In the genomic region with DNA sequence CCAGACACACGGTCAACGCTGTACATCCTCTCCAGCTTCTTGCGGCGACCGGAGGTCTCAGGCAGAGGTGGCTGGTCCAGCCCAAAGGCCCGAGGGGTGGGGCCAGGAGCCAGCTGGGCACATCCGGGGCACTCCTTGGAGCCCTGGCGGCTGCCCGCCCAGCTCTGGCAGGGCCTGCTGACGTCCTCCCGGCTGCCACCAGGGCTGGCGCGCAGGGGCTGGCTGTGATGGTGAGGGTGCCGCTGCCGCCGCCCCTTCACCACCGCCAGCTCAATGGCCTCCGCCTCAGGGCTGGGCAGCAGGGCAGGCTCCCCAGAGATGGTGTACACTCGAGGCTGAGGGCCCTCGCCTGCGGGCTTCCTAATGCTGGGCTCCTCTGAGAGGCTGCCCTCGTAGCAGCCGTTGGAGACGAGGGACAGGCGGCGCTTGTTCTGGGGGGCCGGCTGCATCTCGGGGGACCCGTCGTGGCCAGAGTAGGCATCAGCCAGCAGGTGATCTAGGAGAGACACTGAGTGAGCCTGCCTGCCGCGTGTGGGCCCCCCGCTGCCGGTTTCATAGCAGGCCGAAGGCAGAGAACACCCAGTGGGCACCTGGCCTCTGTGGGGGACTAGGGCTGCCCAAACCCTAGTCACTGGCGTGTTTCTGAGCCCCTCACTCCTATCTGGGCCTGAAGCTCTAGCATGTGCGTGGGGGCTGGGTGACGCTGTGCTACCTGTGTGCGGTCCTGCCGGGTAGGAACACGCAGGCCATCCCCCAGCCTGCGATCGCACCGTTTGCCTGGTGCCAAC, we compare ENCODE assay signal across 9 cellular contexts. TPM values are rescaled to one million over a fixed set of nuclear protein-coding genes. Genes with fewer than 3 reads are reported as not detected.
A peak's percentile ranks its signal among the peaks of the same experiment; 100 is the strongest.
DNase-seq lines count a peak whose midpoint lies in the region; ATAC-seq, FAIRE-seq and TF ChIP-seq lines count a peak whose summit lies in the region.
"Had no signal": no experiment of that assay in that cellular context is flagged by ENCODE, and none has a peak within 500 bp of the region (broad histone marks: within the 10 kb centered on the region; RNA-seq: fewer than 3 reads in every experiment).

No MANE protein-coding gene starts in this region.

- H3K36me3 ChIP-seq in HAP-1 (replicated peaks), result peaks cover 46% of the 10 kb centered on the region

- FAIRE-seq in HTR-8/SVneo (lab: Jason Lieb, UNC), result no peak

- H3K4me1 ChIP-seq in HAP-1, result peaks cover 10% of the 10 kb centered on the region

- CTCF ChIA-PET in activated CD8-positive, alpha-beta T cell treated with anti-CD3 and anti-CD28 coated beads, Interleukin-2, amount 10 ng/mL, durations not matched to agents 7 days and 5 days (lab: Charles Lee), result interaction anchor here (1.2 kb wide), 1 partner anchor 35 kb away, joined by 4 read pairs; a partner anchor contains a TSS

- peaks cover 2% of the 10 kb centered on the region; the same call in 1 of the 2 replicates for H3K9me3 ChIP-seq in HAP-1

- POLR2A ChIA-PET in activated CD8-positive, alpha-beta T cell treated with anti-CD3 and anti-CD28 coated beads, Interleukin-2, amount 10 ng/mL, durations not matched to agents 7 days and 5 days (lab: Charles Lee), result no interaction called here

- in situ Hi-C loops in HAP-1 (cut with MboI; ENCODE audit: low sequenced_read_pairs), result no loop called here

- no peak for ATAC-seq in activated CD8-positive, alpha-beta T cell treated with anti-CD3 and anti-CD28 coated beads, Interleukin-2, amount 10 ng/mL, durations not matched to agents 7 days and 5 days
- ATAC-seq in sciatic nerve, result no peak
- ATAC-seq in HG03097 (IDR thresholded peaks at IDR 0.05; ENCODE audit: low FRiP score, unreplicated experiment), result no peak
- ATAC-seq: activated CD8-positive, alpha-beta memory T cell treated with anti-CD3 and anti-CD28 coated beads, Interleukin-2, amount 10 ng/mL, durations not matched to agents 7 days and 5 days had no signal

- H3K9me3 Mint-ChIP-seq in activated CD8-positive, alpha-beta T cell treated with anti-CD3 and anti-CD28 coated beads, Interleukin-2, amount 10 ng/mL, durations not matched to agents 7 days and 5 days (ENCODE audit: insufficient read depth), result no peaks in the 10 kb centered on the region
- H3K9me3 Mint-ChIP-seq in glutamatergic neuron (ENCODE audit: unreplicated experiment), result peaks cover 1% of the 10 kb centered on the region

- peaks cover 24% of the 10 kb centered on the region for H3K36me3 Mint-ChIP-seq in activated CD8-positive, alpha-beta T cell treated with anti-CD3 and anti-CD28 coated beads, Interleukin-2, amount 10 ng/mL, durations not matched to agents 7 days and 5 days (ENCODE audit: low read depth)
- no peaks in the 10 kb centered on the region for H3K36me3 Mint-ChIP-seq in glutamatergic neuron (ENCODE audit: unreplicated experiment)

- intact Hi-C loops in sciatic nerve (cut with DNase I), result no loop called here

- DNase-seq in HAP-1 (ENCODE audit: low spot score in 2 of 2) (no peak), glutamatergic neuron (peak; percentile 16), sciatic nerve (ENCODE audit: low spot score) (peak; percentile 63), GM20000 (ENCODE audit: low spot score) (no peak), HTR-8/SVneo (ENCODE audit: insufficient read length, low spot score) (no peak)
- no peak for DNase-seq in activated CD8-positive, alpha-beta T cell treated with anti-CD3 and anti-CD28 coated beads, Interleukin-2, amount 10 ng/mL, durations not matched to agents 7 days and 5 days
- DNase-seq in stimulated activated CD4-positive, alpha-beta T cell treated with anti-CD3 and anti-CD28 coated beads, Interleukin-12 subunit alpha, Interleukin-12 subunit beta, amount 100 ng/mL, for 4 hours, result no peak
- DNase-seq: activated CD8-positive, alpha-beta memory T cell treated with anti-CD3 and anti-CD28 coated beads, Interleukin-2, amount 10 ng/mL, durations not matched to agents 7 days and 5 days had no signal

- H3K4me3 ChIP-seq in HAP-1, result peak overlapping the region; percentile 62

- H3K4me1 Mint-ChIP-seq in activated CD8-positive, alpha-beta T cell treated with anti-CD3 and anti-CD28 coated beads, Interleukin-2, amount 10 ng/mL, durations not matched to agents 7 days and 5 days (ENCODE audit: low read depth), result peaks cover 37% of the 10 kb centered on the region
- H3K4me1 Mint-ChIP-seq in glutamatergic neuron (ENCODE audit: low read depth, unreplicated experiment), result peaks cover 4% of the 10 kb centered on the region

- no peaks in the 10 kb centered on the region for H3K27me3 Mint-ChIP-seq in activated CD8-positive, alpha-beta T cell treated with anti-CD3 and anti-CD28 coated beads, Interleukin-2, amount 10 ng/mL, durations not matched to agents 7 days and 5 days (ENCODE audit: low read depth)
- H3K27me3 Mint-ChIP-seq in glutamatergic neuron (ENCODE audit: unreplicated experiment), result peaks cover 4% of the 10 kb centered on the region
- H3K27me3 Mint-ChIP-seq: activated CD8-positive, alpha-beta memory T cell treated with anti-CD3 and anti-CD28 coated beads, Interleukin-2, amount 10 ng/mL, durations not matched to agents 7 days and 5 days had no signal

- H3K27ac Mint-ChIP-seq in activated CD8-positive, alpha-beta T cell treated with anti-CD3 and anti-CD28 coated beads, Interleukin-2, amount 10 ng/mL, durations not matched to agents 7 days and 5 days, result no peak overlapping the region
- no peak overlapping the region for H3K27ac Mint-ChIP-seq in glutamatergic neuron (ENCODE audit: unreplicated experiment)
- H3K27ac Mint-ChIP-seq: activated CD8-positive, alpha-beta memory T cell treated with anti-CD3 and anti-CD28 coated beads, Interleukin-2, amount 10 ng/mL, durations not matched to agents 7 days and 5 days had no signal

- peak overlapping the region; percentile 54 for H3K4me3 Mint-ChIP-seq in activated CD8-positive, alpha-beta T cell treated with anti-CD3 and anti-CD28 coated beads, Interleukin-2, amount 10 ng/mL, durations not matched to agents 7 days and 5 days
- no peak overlapping the region for H3K4me3 Mint-ChIP-seq in glutamatergic neuron (ENCODE audit: unreplicated experiment)

- TF ChIP-seq CTCF in glutamatergic neuron (IDR thresholded peaks at IDR 0.05; ENCODE audit: partially characterized antibody, unreplicated experiment), result no peak
- TF ChIP-seq CTCF in GM20000 (IDR thresholded peaks at IDR 0.05; ENCODE audit: extremely low read depth, missing control alignments), result no peak

- no peaks in the 10 kb centered on the region for H3K27me3 ChIP-seq in HAP-1 (ENCODE audit: low read depth)

RNA-seq across cellular contexts. Expression of a gene that starts 1.5 kb away (rescaled TPM):
- 10 to 100 TPM; 55.0 to 59.0 TPM for total RNA-seq in activated CD8-positive, alpha-beta T cell treated with anti-CD3 and anti-CD28 coated beads, Interleukin-2, amount 10 ng/mL, durations not matched to agents 7 days and 5 days
- 131 TPM for total RNA-seq in glutamatergic neuron (ENCODE audit: unreplicated experiment)
- 50.4 TPM for total RNA-seq in sciatic nerve

RNA-seq across cellular contexts. Expression of a gene that starts 16.4 kb away (rescaled TPM):
- not detected for total RNA-seq in activated CD8-positive, alpha-beta T cell treated with anti-CD3 and anti-CD28 coated beads, Interleukin-2, amount 10 ng/mL, durations not matched to agents 7 days and 5 days
- 1.0 TPM for total RNA-seq in glutamatergic neuron (ENCODE audit: unreplicated experiment)
- total RNA-seq in sciatic nerve, result not detected
- total RNA-seq: activated CD8-positive, alpha-beta memory T cell treated with anti-CD3 and anti-CD28 coated beads, Interleukin-2, amount 10 ng/mL, durations not matched to agents 7 days and 5 days had no signal

RNA-seq across cellular contexts. Expression of a gene that starts 34.4 kb away (rescaled TPM):
- under 1 TPM; 0.52 to 0.58 TPM for total RNA-seq in activated CD8-positive, alpha-beta T cell treated with anti-CD3 and anti-CD28 coated beads, Interleukin-2, amount 10 ng/mL, durations not matched to agents 7 days and 5 days
- total RNA-seq in glutamatergic neuron (ENCODE audit: unreplicated experiment) (2.6 TPM), sciatic nerve (7.4 TPM)

RNA-seq across cellular contexts. Expression of a gene that starts 34.6 kb away (rescaled TPM):
- 10 to 100 TPM in 1 of 2 experiments, 1 to 10 TPM in 1; 10.0 to 10.9 TPM for total RNA-seq in activated CD8-positive, alpha-beta T cell treated with anti-CD3 and anti-CD28 coated beads, Interleukin-2, amount 10 ng/mL, durations not matched to agents 7 days and 5 days
- total RNA-seq in glutamatergic neuron (ENCODE audit: unreplicated experiment) (24.5 TPM), sciatic nerve (48.1 TPM)

Comparison
In these comparisons a context has a peak if more than half of its experiments do, and no peak if none do; other contexts are left out.
1. DNase-seq: peak in glutamatergic neuron (single experiment) and sciatic nerve (single experiment); none in HAP-1 (0 of 2), activated CD8-positive, alpha-beta T cell treated with anti-CD3 and anti-CD28 coated beads, Interleukin-2, amount 10 ng/mL, durations not matched to agents 7 days and 5 days (single experiment), GM20000 (single experiment), stimulated activated CD4-positive, alpha-beta T cell treated with anti-CD3 and anti-CD28 coated beads, Interleukin-12 subunit alpha, Interleukin-12 subunit beta, amount 100 ng/mL, for 4 hours (single experiment) and HTR-8/SVneo (single experiment).